Comparison of ENCODE assay signal across 13 cellular contexts in the genomic region with DNA sequence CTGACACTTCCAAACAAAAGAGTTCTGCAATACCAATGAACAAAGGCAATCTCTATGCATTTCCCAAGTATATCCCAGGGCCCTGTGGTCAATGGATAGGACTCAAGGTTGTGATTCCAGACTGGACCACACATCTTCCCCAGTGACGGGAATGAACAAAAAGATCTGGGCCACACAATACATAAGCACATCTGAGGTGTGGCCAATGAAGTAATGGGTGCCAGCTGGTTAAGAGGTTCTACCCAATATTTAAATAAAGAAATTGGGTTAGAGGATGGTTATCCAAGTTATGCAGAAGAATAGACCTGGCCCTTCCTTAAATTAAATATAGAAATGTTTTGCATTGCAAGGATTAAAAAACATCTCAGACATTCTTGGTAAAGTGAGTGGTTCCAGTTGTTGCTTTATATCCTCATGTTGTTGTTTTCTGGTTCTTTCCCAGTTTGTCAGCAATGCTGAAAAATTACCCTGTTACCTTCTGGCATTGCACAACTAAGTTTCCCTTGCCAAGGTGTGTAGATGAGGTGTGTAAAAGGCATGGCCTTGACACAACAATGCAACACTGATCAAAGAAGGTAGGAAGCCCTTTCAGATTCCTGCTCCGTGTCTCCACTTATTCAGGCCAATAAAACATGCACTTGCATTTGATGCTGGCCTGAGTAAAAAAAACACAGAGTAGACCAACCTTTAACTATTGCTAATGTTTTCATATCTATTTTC.
A peak's percentile ranks its signal among the peaks of the same experiment; 100 is the strongest.
DNase-seq lines count a peak whose midpoint lies in the region; ATAC-seq and TF ChIP-seq lines count a peak whose summit lies in the region.
"Had no signal": no experiment of that assay in that cellular context is flagged by ENCODE, and none has a peak within 500 bp of the region (broad histone marks: within the 10 kb centered on the region; RNA-seq: fewer than 3 reads in every experiment).

No MANE protein-coding gene starts in this region.

- peaks cover 10% of the 10 kb centered on the region for H3F3A ChIP-seq in GM23248 (ENCODE audit: insufficient read depth)

- 0 out of 2 replicates have a peak overlapping the region, but pooled peaks have one; percentile 36 for H3K23ac ChIP-seq in IMR-90 (ENCODE audit: low read depth, low read length)

- DNase-seq in IMR-90 (no peak), epithelial cell of esophagus (ENCODE audit: low read depth) (peak; percentile 59), myocyte (ENCODE audit: low read depth) (peak; percentile 74), GM23248 (no peak), WERI-Rb-1 (no peak), DMS79 (lab: John Stamatoyannopoulos, UW) (no peak)
- no peak for DNase-seq in stimulated activated naive CD4-positive, alpha-beta T cell (lab: John Stamatoyannopoulos, UW)
- DNase-seq: Caco-2; CD8-positive, alpha-beta memory T cell; DMS79 treated with DMSO at 0.1 percent for 48 hours had no signal

- no peak overlapping the region for H3K4ac ChIP-seq in IMR-90 (ENCODE audit: low read depth, low read length)

- BruUV-seq in IMR-90 (replicated peaks; lab: Mats Ljungman, UMichigan) = no TSS peak

- 100% methylated on average over 1 of the region's 2 CpGs; no CpG with 5 or more reads in 1 of the 2 experiments for WGBS in IMR-90 (ENCODE audit: extremely low coverage in 2 of 2, insufficient read length in 1 of 2), 2 experiments
- WGBS in GM23248 (ENCODE audit: low coverage in 1 of 2, low lambda C conversion rate in 2 of 2, missing lambda C conversion rate in 2 of 2), 2 experiments = 91 to 93% methylated on average over 2 of the region's 2 CpGs

- peaks cover 20% of the 10 kb centered on the region for H4K20me1 ChIP-seq in IMR-90 (ENCODE audit: insufficient read depth, low read length)
- H4K20me1 ChIP-seq in GM23248 (ENCODE audit: insufficient read depth) = no peaks in the 10 kb centered on the region
- H4K20me1 ChIP-seq: BLaER1 had no signal

- H2AFZ ChIP-seq in IMR-90 (replicated peaks; ENCODE audit: low read length, poor library complexity) (no peak overlapping the region), GM23248 (no peak overlapping the region)

- H3K79me1 ChIP-seq in IMR-90 (ENCODE audit: low read depth in 1 of 2, low read length in 2 of 2) = peaks cover 49 to 81% of the 10 kb centered on the region in 2 experiments

- H3K27ac ChIP-seq in IMR-90 (ENCODE audit: insufficient read depth, low read length) (no peak overlapping the region), GM23248 (no peak overlapping the region), WERI-Rb-1 (no peak overlapping the region)
- H3K27ac ChIP-seq: BLaER1 had no signal

- H3K36me3 ChIP-seq in IMR-90 (ENCODE audit: control insufficient read depth, insufficient read depth, low read length) = peaks cover 22% of the 10 kb centered on the region
- no peaks in the 10 kb centered on the region for H3K36me3 ChIP-seq in GM23248 (ENCODE audit: low read depth)
- H3K36me3 ChIP-seq in WERI-Rb-1 = peaks cover 62% of the 10 kb centered on the region
- H3K36me3 ChIP-seq: BLaER1 had no signal

- H3K18ac ChIP-seq in IMR-90 (ENCODE audit: low read depth, low read length) = no peak overlapping the region

- H3K9me2 ChIP-seq in GM23248 (ENCODE audit: insufficient read depth) = no peaks in the 10 kb centered on the region

- no peak overlapping the region for H4K5ac ChIP-seq in IMR-90 (ENCODE audit: low read depth, low read length)

- intact Hi-C loops in IMR-90 (cut with micrococcal nuclease) = no loop called here

- H2BK15ac ChIP-seq in IMR-90 (ENCODE audit: low read depth, low read length) = no peak overlapping the region

- ATAC-seq in IMR-90 (ENCODE audit: low read depth) = no peak
- ATAC-seq: A549, HepG2 had no signal

- H4K8ac ChIP-seq in IMR-90 (ENCODE audit: low read depth in 2 of 2, low read length in 2 of 2) = no peak overlapping the region

- H2AK5ac ChIP-seq in IMR-90 (ENCODE audit: low read depth, low read length) = no peak overlapping the region

- no peak overlapping the region for H3K4me2 ChIP-seq in IMR-90 (ENCODE audit: low read depth, low read length)
- no peak overlapping the region for H3K4me2 ChIP-seq in GM23248 (ENCODE audit: unreplicated experiment)
- H3K4me2 ChIP-seq: A549, BLaER1 had no signal

- H2AK9ac ChIP-seq in IMR-90 (replicated peaks; ENCODE audit: low read depth, low read length, poor library complexity) = no peak overlapping the region

- H3K9me3 ChIP-seq in IMR-90 (ENCODE audit: control insufficient read depth, insufficient read depth, low read length) (no peaks in the 10 kb centered on the region), GM23248 (ENCODE audit: low read depth) (no peaks in the 10 kb centered on the region), WERI-Rb-1 (ENCODE audit: severe bottlenecking) (no peaks in the 10 kb centered on the region)
- H3K9me3 ChIP-seq: A549, BLaER1 had no signal

- H2BK120ac ChIP-seq in IMR-90 (ENCODE audit: low read depth, low read length) = no peak overlapping the region

- no peak overlapping the region for H2BK5ac ChIP-seq in IMR-90 (ENCODE audit: low read depth, low read length, poor library complexity, severe bottlenecking)

- peaks cover 32% of the 10 kb centered on the region for H3K9me1 ChIP-seq in IMR-90 (ENCODE audit: insufficient read depth, low read length)

- H3K9ac ChIP-seq in IMR-90 (ENCODE audit: low read depth, low read length) (no peak overlapping the region), GM23248 (no peak overlapping the region)
- H3K9ac ChIP-seq: BLaER1 had no signal

- no peak overlapping the region for H4K91ac ChIP-seq in IMR-90 (ENCODE audit: insufficient read depth, low read depth, low read length)

- H3K4me1 ChIP-seq in IMR-90 (ENCODE audit: control insufficient read depth, insufficient read depth, low read length) (peaks cover 5% of the 10 kb centered on the region), GM23248 (ENCODE audit: insufficient read depth) (peaks cover 8% of the 10 kb centered on the region)
- H3K4me1 ChIP-seq: BLaER1 had no signal

- no peak overlapping the region for H3K4me3 ChIP-seq in IMR-90 (ENCODE audit: insufficient read depth, low read depth, low read length)
- no peak overlapping the region for H3K4me3 ChIP-seq in epithelial cell of esophagus (ENCODE audit: low read length)
- H3K4me3 ChIP-seq in GM23248 = no peak overlapping the region
- no peak overlapping the region for H3K4me3 ChIP-seq in WERI-Rb-1 (ENCODE audit: low read depth, low read length)
- H3K4me3 ChIP-seq: A549, BLaER1 had no signal

- H3K79me2 ChIP-seq in GM23248 (ENCODE audit: insufficient read depth) = peaks cover 92% of the 10 kb centered on the region

- no peaks in the 10 kb centered on the region for H3K27me3 ChIP-seq in IMR-90 (ENCODE audit: control insufficient read depth, insufficient read depth, low read length)
- H3K27me3 ChIP-seq in GM23248 (replicated peaks; ENCODE audit: insufficient read depth) = no peaks in the 10 kb centered on the region
- H3K27me3 ChIP-seq in WERI-Rb-1 (ENCODE audit: insufficient read depth, low read depth, severe bottlenecking) = no peaks in the 10 kb centered on the region
- H3K27me3 ChIP-seq: BLaER1 had no signal

- POLR2A ChIA-PET in IMR-90 (lab: Charles Lee; ENCODE audit: unreplicated experiment) = no interaction called here

- CTCF ChIA-PET in IMR-90 (lab: Yijun Ruan, JAX) = no interaction called here

- no peak overlapping the region for H3K56ac ChIP-seq in IMR-90 (ENCODE audit: extremely low read depth, insufficient read depth, low read length)

- dilution Hi-C loops in IMR-90 (cut with HindIII; ENCODE audit: low sequenced_read_pairs, unreplicated experiment) = no loop called here

- no peak overlapping the region for H3K14ac ChIP-seq in IMR-90 (replicated peaks; ENCODE audit: low read depth, low read length)

- no peak overlapping the region for H2BK20ac ChIP-seq in IMR-90 (ENCODE audit: low read depth, low read length)

- in situ Hi-C loops in IMR-90 (cut with MboI; ENCODE audit: low sequenced_read_pairs) (no loop called here), GM23248 (cut with MboI) (no loop called here)

- no peak for TF ChIP-seq CTCF in IMR-90 (conservative IDR thresholded peaks at IDR 0.05; ENCODE audit: low read depth, low read length)
- no peak for TF ChIP-seq CTCF in epithelial cell of esophagus (IDR thresholded peaks at IDR 0.05; ENCODE audit: insufficient read depth, low read depth, low read length, missing control alignments)
- TF ChIP-seq CTCF in WERI-Rb-1 (IDR thresholded peaks at IDR 0.05; ENCODE audit: low read depth, low read length) = no peak

- no peak for TF ChIP-seq POLR2A in IMR-90 (IDR thresholded peaks at IDR 0.05; ENCODE audit: low read depth, low read length)

- TF ChIP-seq RAD21 in IMR-90 (IDR thresholded peaks at IDR 0.05; ENCODE audit: low read length) = no peak

TF ChIP-seq in IMR-90, 13 proteins besides CTCF, POLR2A, EP300 and RAD21:
- no peak for TF ChIP-seq SMC3 (IDR thresholded peaks at IDR 0.05; ENCODE audit: low read depth, low read length)
- no peak for TF ChIP-seq MAFK (IDR thresholded peaks at IDR 0.05; ENCODE audit: low read depth, low read length)
- TF ChIP-seq CHD1 (IDR thresholded peaks at IDR 0.05; ENCODE audit: low read depth, low read length) = no peak
- no peak for TF ChIP-seq CEBPB (IDR thresholded peaks at IDR 0.05; ENCODE audit: low read depth, low read length)
- TF ChIP-seq RCOR1 (IDR thresholded peaks at IDR 0.05; ENCODE audit: insufficient replicate concordance, low read length) = no peak
- no peak for TF ChIP-seq MAZ (IDR thresholded peaks at IDR 0.05; ENCODE audit: borderline replicate concordance, low read depth, low read length)
- TF ChIP-seq MXI1 (IDR thresholded peaks at IDR 0.05; ENCODE audit: borderline replicate concordance, low read depth, low read length) = no peak
- no peak for TF ChIP-seq ELK1 (IDR thresholded peaks at IDR 0.05; ENCODE audit: borderline replicate concordance, low read depth, low read length)
- TF ChIP-seq RFX5 (IDR thresholded peaks at IDR 0.05; ENCODE audit: low read depth, low read length) = no peak
- no peak for TF ChIP-seq BHLHE40 (IDR thresholded peaks at IDR 0.05; ENCODE audit: low read depth, low read length)
- TF ChIP-seq NFE2L2 (IDR thresholded peaks at IDR 0.05; ENCODE audit: low read depth, low read length) = no peak

Comparison
In these comparisons a context has a peak if more than half of its experiments do, and no peak if none do; other contexts are left out.
1. DNase-seq: peak in epithelial cell of esophagus (single experiment) and myocyte (single experiment); none in IMR-90 (single experiment), stimulated activated naive CD4-positive, alpha-beta T cell (0 of 6), GM23248 (single experiment), WERI-Rb-1 (single experiment) and DMS79 (single experiment).